In the genomic region with DNA sequence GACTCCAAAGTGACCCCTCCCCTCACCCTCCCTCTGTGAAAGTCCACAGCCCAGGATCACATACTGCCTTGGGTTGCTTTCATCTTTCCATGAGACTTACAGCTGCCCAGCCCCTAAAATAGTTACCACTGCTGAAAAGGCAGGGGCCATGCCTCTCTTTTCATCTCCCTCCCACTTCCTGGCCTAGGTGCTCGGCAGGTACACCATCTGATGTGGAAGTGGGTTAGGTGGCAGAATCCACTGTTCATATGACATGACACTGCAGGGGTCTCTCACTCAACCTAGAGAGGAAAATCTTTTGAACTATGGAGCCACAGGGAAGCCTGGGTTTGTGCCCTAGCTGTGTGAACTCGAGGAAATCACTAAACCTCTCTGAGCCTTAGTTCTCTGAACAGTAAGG, we compare ENCODE assay signal across 22 cellular contexts. TPM values are rescaled to one million over a fixed set of nuclear protein-coding genes. Genes with fewer than 3 reads are reported as not detected.
DNase-seq lines count a peak whose midpoint lies in the region; ATAC-seq and TF ChIP-seq lines count a peak whose summit lies in the region.
"Had no signal": no experiment of that assay in that cellular context is flagged by ENCODE, and none has a peak within 500 bp of the region (broad histone marks: within the 10 kb centered on the region; RNA-seq: fewer than 3 reads in every experiment).

No MANE protein-coding gene starts in this region.

- H3K27ac ChIP-seq in CD8-positive, alpha-beta T cell (ENCODE audit: low read depth, low read length), result no peak overlapping the region
- H3K27ac ChIP-seq in hepatocyte (peak overlapping the region; percentile 60), gastroesophageal sphincter (no peak overlapping the region)
- H3K27ac ChIP-seq: 22Rv1, BLaER1, C4-2B had no signal

- peak; percentile 42 for ATAC-seq in activated CD8-positive, alpha-beta T cell treated with anti-CD3 and anti-CD28 coated beads, Interleukin-2, amount 10 ng/mL, durations not matched to agents 7 days and 5 days
- ATAC-seq in activated CD8-positive, alpha-beta T cell treated with anti-CD3 and anti-CD28 coated beads for 36 hours, result no peak
- peak; percentile 42 for ATAC-seq in CD8-positive, alpha-beta T cell
- no peak for ATAC-seq in stimulated activated memory B cell treated with anti-CD40 and anti-IgM and Interleukin-4, amounts not matched to agents 10 μg/mL and 1 μg/mL and 100 μg/mL, for 72 hours
- no peak for ATAC-seq in gastroesophageal sphincter
- ATAC-seq in left lobe of liver, result no peak
- ATAC-seq: GM12878, GM23338 had no signal

- H3K9me3 ChIP-seq in CD8-positive, alpha-beta T cell (ENCODE audit: low read length), result no peaks in the 10 kb centered on the region
- H3K9me3 ChIP-seq in hepatocyte (ENCODE audit: low read depth) (no peaks in the 10 kb centered on the region), gastroesophageal sphincter (no peaks in the 10 kb centered on the region)
- H3K9me3 ChIP-seq: BLaER1, HAP-1 had no signal

- no peaks in the 10 kb centered on the region for H3K9me3 Mint-ChIP-seq in activated CD8-positive, alpha-beta T cell treated with anti-CD3 and anti-CD28 coated beads, Interleukin-2, amount 10 ng/mL, durations not matched to agents 7 days and 5 days (ENCODE audit: insufficient read depth)
- no peaks in the 10 kb centered on the region for H3K9me3 Mint-ChIP-seq in activated CD8-positive, alpha-beta T cell treated with anti-CD3 and anti-CD28 coated beads for 36 hours
- H3K9me3 Mint-ChIP-seq in CD8-positive, alpha-beta T cell, result no peaks in the 10 kb centered on the region
- no peaks in the 10 kb centered on the region for H3K9me3 Mint-ChIP-seq in stimulated activated memory B cell treated with anti-CD40 and anti-IgM and Interleukin-4, amounts not matched to agents 10 μg/mL and 1 μg/mL and 100 μg/mL, for 72 hours
- no peaks in the 10 kb centered on the region for H3K9me3 Mint-ChIP-seq in type B pancreatic cell
- H3K9me3 Mint-ChIP-seq: CD4-positive, CD25-positive, alpha-beta regulatory T cell; CD8-positive, alpha-beta memory T cell; GM23338; HFFc6 had no signal

- no peak for TF ChIP-seq POLR2A in gastroesophageal sphincter (IDR thresholded peaks at IDR 0.05)

- H3K4me2 ChIP-seq in hepatocyte, result no peak overlapping the region
- H3K4me2 ChIP-seq: BLaER1, GM23338 had no signal

- H3K4me3 Mint-ChIP-seq in activated CD8-positive, alpha-beta T cell treated with anti-CD3 and anti-CD28 coated beads, Interleukin-2, amount 10 ng/mL, durations not matched to agents 7 days and 5 days, result no peak overlapping the region
- H3K4me3 Mint-ChIP-seq in activated CD8-positive, alpha-beta T cell treated with anti-CD3 and anti-CD28 coated beads for 36 hours, result no peak overlapping the region
- no peak overlapping the region for H3K4me3 Mint-ChIP-seq in CD8-positive, alpha-beta T cell
- no peak overlapping the region for H3K4me3 Mint-ChIP-seq in stimulated activated memory B cell treated with anti-CD40 and anti-IgM and Interleukin-4, amounts not matched to agents 10 μg/mL and 1 μg/mL and 100 μg/mL, for 72 hours
- no peak overlapping the region for H3K4me3 Mint-ChIP-seq in type B pancreatic cell
- H3K4me3 Mint-ChIP-seq: B cell; CD4-positive, CD25-positive, alpha-beta regulatory T cell; CD8-positive, alpha-beta memory T cell; GM23338; HFFc6 had no signal

- no peak overlapping the region for H2AFZ ChIP-seq in hepatocyte
- H2AFZ ChIP-seq: GM23338 had no signal

- H3K27me3 ChIP-seq in CD8-positive, alpha-beta T cell (ENCODE audit: insufficient read depth, low read length), result no peaks in the 10 kb centered on the region
- H3K27me3 ChIP-seq in hepatocyte (no peaks in the 10 kb centered on the region), gastroesophageal sphincter (no peaks in the 10 kb centered on the region)
- H3K27me3 ChIP-seq: BLaER1 had no signal

- no peaks in the 10 kb centered on the region for H3K9me2 ChIP-seq in hepatocyte (replicated peaks; ENCODE audit: insufficient read depth)

- H3K4me1 ChIP-seq in CD8-positive, alpha-beta T cell (ENCODE audit: insufficient read depth, low read length), result peaks cover 9% of the 10 kb centered on the region
- peaks cover 10% of the 10 kb centered on the region for H3K4me1 ChIP-seq in hepatocyte (ENCODE audit: insufficient read depth)
- H3K4me1 ChIP-seq in gastroesophageal sphincter, result peaks cover 0 to 4% (median 0%) of the 10 kb centered on the region in 3 donors
- H3K4me1 ChIP-seq: BLaER1 had no signal

- H3K36me3 ChIP-seq in CD8-positive, alpha-beta T cell (ENCODE audit: insufficient read depth, low read length), result no peaks in the 10 kb centered on the region
- H3K36me3 ChIP-seq in hepatocyte (replicated peaks; ENCODE audit: insufficient read depth, low read depth) (no peaks in the 10 kb centered on the region), gastroesophageal sphincter (no peaks in the 10 kb centered on the region)
- H3K36me3 ChIP-seq: BLaER1, HAP-1 had no signal

- no peaks in the 10 kb centered on the region for H4K20me1 ChIP-seq in hepatocyte (ENCODE audit: insufficient read depth, poor library complexity, severe bottlenecking)
- H4K20me1 ChIP-seq: BLaER1 had no signal

- intact Hi-C loops in activated CD8-positive, alpha-beta T cell treated with anti-CD3 and anti-CD28 coated beads for 36 hours (cut with micrococcal nuclease), result no loop called here
- intact Hi-C loops in CD8-positive, alpha-beta T cell (cut with DNase I, micrococcal nuclease), result no loop called here

- H3K36me3 Mint-ChIP-seq in activated CD8-positive, alpha-beta T cell treated with anti-CD3 and anti-CD28 coated beads, Interleukin-2, amount 10 ng/mL, durations not matched to agents 7 days and 5 days (ENCODE audit: low read depth), result no peaks in the 10 kb centered on the region
- no peaks in the 10 kb centered on the region for H3K36me3 Mint-ChIP-seq in activated CD8-positive, alpha-beta T cell treated with anti-CD3 and anti-CD28 coated beads for 36 hours (ENCODE audit: low read depth)
- H3K36me3 Mint-ChIP-seq in CD8-positive, alpha-beta T cell, result no peaks in the 10 kb centered on the region
- H3K36me3 Mint-ChIP-seq in stimulated activated memory B cell treated with anti-CD40 and anti-IgM and Interleukin-4, amounts not matched to agents 10 μg/mL and 1 μg/mL and 100 μg/mL, for 72 hours, result no peaks in the 10 kb centered on the region
- no peaks in the 10 kb centered on the region for H3K36me3 Mint-ChIP-seq in type B pancreatic cell
- H3K36me3 Mint-ChIP-seq: CD4-positive, CD25-positive, alpha-beta regulatory T cell; CD8-positive, alpha-beta memory T cell had no signal

- peaks cover 25% of the 10 kb centered on the region for H3K4me1 Mint-ChIP-seq in activated CD8-positive, alpha-beta T cell treated with anti-CD3 and anti-CD28 coated beads, Interleukin-2, amount 10 ng/mL, durations not matched to agents 7 days and 5 days (ENCODE audit: low read depth)
- peaks cover 28% of the 10 kb centered on the region for H3K4me1 Mint-ChIP-seq in activated CD8-positive, alpha-beta T cell treated with anti-CD3 and anti-CD28 coated beads for 36 hours (ENCODE audit: low read depth)
- H3K4me1 Mint-ChIP-seq in CD8-positive, alpha-beta T cell (ENCODE audit: low read depth), result peaks cover 9% of the 10 kb centered on the region
- H3K4me1 Mint-ChIP-seq in stimulated activated memory B cell treated with anti-CD40 and anti-IgM and Interleukin-4, amounts not matched to agents 10 μg/mL and 1 μg/mL and 100 μg/mL, for 72 hours, result peaks cover 25% of the 10 kb centered on the region
- peaks cover 8% of the 10 kb centered on the region for H3K4me1 Mint-ChIP-seq in type B pancreatic cell (ENCODE audit: unreplicated experiment)
- H3K4me1 Mint-ChIP-seq: B cell had no signal

- CTCF ChIA-PET in activated CD8-positive, alpha-beta T cell treated with anti-CD3 and anti-CD28 coated beads, Interleukin-2, amount 10 ng/mL, durations not matched to agents 7 days and 5 days (lab: Charles Lee), result no interaction called here
- CTCF ChIA-PET in activated CD8-positive, alpha-beta T cell treated with anti-CD3 and anti-CD28 coated beads for 36 hours (lab: Charles Lee), result no interaction called here
- CTCF ChIA-PET in CD8-positive, alpha-beta T cell (lab: Charles Lee), result no interaction called here

- H3K79me2 ChIP-seq in hepatocyte, result no peaks in the 10 kb centered on the region

- 73% methylated on average over 2 of the region's 2 CpGs for WGBS in hepatocyte (ENCODE audit: low lambda C conversion rate, missing lambda C conversion rate)
- WGBS in gastroesophageal sphincter (ENCODE audit: low coverage in 1 of 2), 2 donors, result 80% methylated on average over 1 of the region's 2 CpGs; no CpG with 5 or more reads in 1 of the 2 donors

- no peak overlapping the region for H3K27ac Mint-ChIP-seq in activated CD8-positive, alpha-beta T cell treated with anti-CD3 and anti-CD28 coated beads, Interleukin-2, amount 10 ng/mL, durations not matched to agents 7 days and 5 days
- H3K27ac Mint-ChIP-seq in activated CD8-positive, alpha-beta T cell treated with anti-CD3 and anti-CD28 coated beads for 36 hours, result no peak overlapping the region
- H3K27ac Mint-ChIP-seq in CD8-positive, alpha-beta T cell, result no peak overlapping the region
- peak overlapping the region; percentile 7 for H3K27ac Mint-ChIP-seq in stimulated activated memory B cell treated with anti-CD40 and anti-IgM and Interleukin-4, amounts not matched to agents 10 μg/mL and 1 μg/mL and 100 μg/mL, for 72 hours
- H3K27ac Mint-ChIP-seq in type B pancreatic cell, result no peak overlapping the region
- H3K27ac Mint-ChIP-seq: B cell; CD4-positive, CD25-positive, alpha-beta regulatory T cell; GM23338; HFFc6 had no signal

- no peak for DNase-seq in activated CD8-positive, alpha-beta T cell treated with anti-CD3 and anti-CD28 coated beads, Interleukin-2, amount 10 ng/mL, durations not matched to agents 7 days and 5 days
- no peak for DNase-seq in activated CD8-positive, alpha-beta T cell treated with anti-CD3 and anti-CD28 coated beads for 36 hours
- no peak for DNase-seq in CD8-positive, alpha-beta T cell
- DNase-seq in hepatocyte (ENCODE audit: low spot score), result no peak
- DNase-seq in left lobe of liver (ENCODE audit: low spot score), result no peak
- DNase-seq in type B pancreatic cell (ENCODE audit: extremely low spot score, unreplicated experiment), result no peak
- DNase-seq: CD4-positive, CD25-positive, alpha-beta regulatory T cell; CD8-positive, alpha-beta memory T cell; DMS 273 treated with DMSO at 0.1 percent for 48 hours; DMS79; EL; GDM1; HFFc6 had no signal

- H3K27me3 Mint-ChIP-seq in activated CD8-positive, alpha-beta T cell treated with anti-CD3 and anti-CD28 coated beads, Interleukin-2, amount 10 ng/mL, durations not matched to agents 7 days and 5 days (ENCODE audit: low read depth), result no peaks in the 10 kb centered on the region
- no peaks in the 10 kb centered on the region for H3K27me3 Mint-ChIP-seq in activated CD8-positive, alpha-beta T cell treated with anti-CD3 and anti-CD28 coated beads for 36 hours
- no peaks in the 10 kb centered on the region for H3K27me3 Mint-ChIP-seq in CD8-positive, alpha-beta T cell (ENCODE audit: low read depth)
- no peaks in the 10 kb centered on the region for H3K27me3 Mint-ChIP-seq in stimulated activated memory B cell treated with anti-CD40 and anti-IgM and Interleukin-4, amounts not matched to agents 10 μg/mL and 1 μg/mL and 100 μg/mL, for 72 hours
- H3K27me3 Mint-ChIP-seq in type B pancreatic cell, result no peaks in the 10 kb centered on the region
- H3K27me3 Mint-ChIP-seq: B cell had no signal

- TF ChIP-seq CTCF in activated CD8-positive, alpha-beta T cell treated with anti-CD3 and anti-CD28 coated beads for 36 hours (IDR thresholded peaks at IDR 0.05), result no peak
- no peak for TF ChIP-seq CTCF in CD8-positive, alpha-beta T cell (IDR thresholded peaks at IDR 0.05)
- no peak for TF ChIP-seq CTCF in hepatocyte (IDR thresholded peaks at IDR 0.05; ENCODE audit: poor library complexity)
- no peak for TF ChIP-seq CTCF in gastroesophageal sphincter (IDR thresholded peaks at IDR 0.05)
- TF ChIP-seq CTCF in type B pancreatic cell (conservative IDR thresholded peaks at IDR 0.05), result no peak

- TF ChIP-seq EP300 in gastroesophageal sphincter (IDR thresholded peaks at IDR 0.05), result no peak

- H3K4me3 ChIP-seq in CD8-positive, alpha-beta T cell (ENCODE audit: low read depth, low read length), result no peak overlapping the region
- H3K4me3 ChIP-seq in hepatocyte (no peak overlapping the region), gastroesophageal sphincter (no peak overlapping the region)
- H3K4me3 ChIP-seq: BLaER1, GM12878, GM23338, HAP-1 had no signal

- POLR2A ChIA-PET in activated CD8-positive, alpha-beta T cell treated with anti-CD3 and anti-CD28 coated beads, Interleukin-2, amount 10 ng/mL, durations not matched to agents 7 days and 5 days (lab: Charles Lee), result interaction anchor here (0.6 kb wide), 1 partner anchor 148 kb away, joined by 3 read pairs; no protein-coding TSS in a partner anchor
- POLR2A ChIA-PET in activated CD8-positive, alpha-beta T cell treated with anti-CD3 and anti-CD28 coated beads for 36 hours (lab: Charles Lee), result no interaction called here
- POLR2A ChIA-PET in CD8-positive, alpha-beta T cell (lab: Charles Lee), result no interaction called here

RNA-seq across cellular contexts. Expression of a gene that starts 38.8 kb away (rescaled TPM):
- total RNA-seq in activated CD8-positive, alpha-beta T cell treated with anti-CD3 and anti-CD28 coated beads, Interleukin-2, amount 10 ng/mL, durations not matched to agents 7 days and 5 days, result 10 to 100 TPM; 22.2 to 22.6 TPM
- 10 to 100 TPM; 28.0 to 28.9 TPM for total RNA-seq in activated CD8-positive, alpha-beta T cell treated with anti-CD3 and anti-CD28 coated beads for 36 hours
- total RNA-seq in CD8-positive, alpha-beta T cell, result 10 to 100 TPM; 12.7 to 13.1 TPM
- total RNA-seq in hepatocyte, result 24.6 and 25.8 TPM in 2 replicates
- 5.7 and 8.9 TPM in 2 replicates for polyA plus RNA-seq in hepatocyte
- 10 to 100 TPM; 20.2 to 28.9 (median 22.5) TPM for total RNA-seq in gastroesophageal sphincter
- total RNA-seq in left lobe of liver, result 4.5 TPM
- total RNA-seq in type B pancreatic cell (ENCODE audit: low replicate concordance), result 15.7 and 27.5 TPM in 2 replicates

RNA-seq across cellular contexts. Expression of a gene that starts 50.4 kb away (rescaled TPM):
- total RNA-seq in activated CD8-positive, alpha-beta T cell treated with anti-CD3 and anti-CD28 coated beads, Interleukin-2, amount 10 ng/mL, durations not matched to agents 7 days and 5 days, result 1 to 10 TPM in 1 of 2 experiments, under 1 TPM in 1; 0.50 to 1.3 TPM
- total RNA-seq in activated CD8-positive, alpha-beta T cell treated with anti-CD3 and anti-CD28 coated beads for 36 hours, result 10 to 100 TPM; 45.6 to 46.6 TPM
- total RNA-seq in CD8-positive, alpha-beta T cell, result 1 to 10 TPM; 5.6 to 6.1 TPM
- 7.8 and 11.5 TPM in 2 replicates for total RNA-seq in hepatocyte
- 10.4 and 16.1 TPM in 2 replicates for polyA plus RNA-seq in hepatocyte
- total RNA-seq in gastroesophageal sphincter, result 1 to 10 TPM in 2 of 4 donors, under 1 TPM in 2; 0.52 to 1.3 (median 1.1) TPM
- total RNA-seq in left lobe of liver, result 0.30 TPM
- 17.6 and 26.7 TPM in 2 replicates for total RNA-seq in type B pancreatic cell (ENCODE audit: low replicate concordance)
- polyA plus RNA-seq: CD8-positive, alpha-beta memory T cell had no signal

Comparison
In these comparisons a context has a peak if more than half of its experiments do, and no peak if none do; other contexts are left out.
1. ATAC-seq: peak in activated CD8-positive, alpha-beta T cell treated with anti-CD3 and anti-CD28 coated beads, Interleukin-2, amount 10 ng/mL, durations not matched to agents 7 days and 5 days (single experiment) and CD8-positive, alpha-beta T cell (single experiment); none in activated CD8-positive, alpha-beta T cell treated with anti-CD3 and anti-CD28 coated beads for 36 hours (single experiment), stimulated activated memory B cell treated with anti-CD40 and anti-IgM and Interleukin-4, amounts not matched to agents 10 μg/mL and 1 μg/mL and 100 μg/mL, for 72 hours (single experiment), gastroesophageal sphincter (single experiment) and left lobe of liver (single experiment).